Comparison of ENCODE assay signal across 1 cellular context in genomic region chr1:827221-828063, GRCh38.
TF ChIP-seq lines count a peak whose summit lies in the region.

No MANE protein-coding gene starts in this region.

TF ChIP-seq in HEK293, 187 proteins besides CTCF, POLR2A, EP300 and RAD21 (continued from another document):
- TF ChIP-seq ZNF580 (tag by site-specific recombination; IDR thresholded peaks at IDR 0.05) (peak; percentile 96), ZNF24 (tag by site-specific recombination; IDR thresholded peaks at IDR 0.05) (0 out of 2 replicates have a peak, but pooled peaks have one; percentile 40), ZEB2 (tag by site-specific recombination; IDR thresholded peaks at IDR 0.05) (peak; percentile 63; the same call in 1 of the 2 replicates), KLF8 (tag by site-specific recombination; IDR thresholded peaks at IDR 0.05) (peak; percentile 96), KLF16 (tag by site-specific recombination; IDR thresholded peaks at IDR 0.05) (0 out of 2 replicates have a peak, but pooled peaks have one; percentile 25), GLIS1 (tag by site-specific recombination; IDR thresholded peaks at IDR 0.05) (peak; percentile 16; the same call in 1 of the 2 replicates), ZNF335 (tag by site-specific recombination; conservative IDR thresholded peaks at IDR 0.05) (peak; percentile 72), ZNF394 (tag by site-specific recombination; IDR thresholded peaks at IDR 0.05; ENCODE audit: borderline replicate concordance) (peak; percentile 25; the same call in 1 of the 2 replicates), SP3 (tag by site-specific recombination; IDR thresholded peaks at IDR 0.05) (peak; percentile 68), ZXDB (tag by site-specific recombination; IDR thresholded peaks at IDR 0.05) (peak; percentile 69), ZNF341 (tag by site-specific recombination; IDR thresholded peaks at IDR 0.05; ENCODE audit: low read depth) (0 out of 2 replicates have a peak, but pooled peaks have one; percentile 37), ZFP69B (tag by site-specific recombination; IDR thresholded peaks at IDR 0.05) (0 out of 2 replicates have a peak, but pooled peaks have one; percentile 23), ZBTB21 (tag by site-specific recombination; IDR thresholded peaks at IDR 0.05) (peak; percentile 64; the same call in 1 of the 2 replicates), KLF10 (tag by site-specific recombination; IDR thresholded peaks at IDR 0.05) (0 out of 2 replicates have a peak, but pooled peaks have one; percentile 32), KLF1 (tag by site-specific recombination; IDR thresholded peaks at IDR 0.05) (peak; percentile 59)
TF ChIP-seq in HEK293: peak in this region for 30; not testable (repeated sequence) for 157.
